8 cellular contexts compared by ENCODE assay signal in genomic region chr11:2532704-2533641, GRCh38.
DNase-seq lines count a peak whose midpoint lies in the region; ATAC-seq and TF ChIP-seq lines count a peak whose summit lies in the region.

No MANE protein-coding gene starts in this region.

- no peaks in the 10 kb centered on the region for H3K9me3 Mint-ChIP-seq in Calu3 (ENCODE audit: low read depth, unreplicated experiment)
- no peaks in the 10 kb centered on the region for H3K9me3 Mint-ChIP-seq in neural crest cell

- DNase-seq in Calu3, result peak; percentile 96
- peak; percentile 69 for DNase-seq in MG63
- peak; percentile 5 for DNase-seq in SHP77 treated with DMSO at 0.1 percent for 48 hours (lab: John Stamatoyannopoulos, UW)
- DNase-seq in activated effector memory CD4-positive, alpha-beta T cell treated with Interleukin-2 at 50 U/mL for 16 hours, result peak; percentile 80
- DNase-seq in foreskin fibroblast, result peak; percentile 75 to 94
- DNase-seq in neural crest cell (ENCODE audit: low read depth, low spot score), result peak; percentile 99
- peak; percentile 97 for DNase-seq in stimulated activated naive CD8-positive, alpha-beta T cell treated with anti-CD3 and anti-CD28 coated beads, Interleukin-15, Interleukin-2, amounts not matched to agents 100 U/mL and 50 U/mL, for 24 hours

- no peaks in the 10 kb centered on the region for H3K27me3 ChIP-seq in MG63

- H3K36me3 Mint-ChIP-seq in Calu3 (ENCODE audit: insufficient read depth, unreplicated experiment) (peaks cover 5% of the 10 kb centered on the region), neural crest cell (ENCODE audit: low read depth) (no peaks in the 10 kb centered on the region)

- BruUV-seq in Calu3 (replicated peaks; lab: Mats Ljungman, UMichigan), result no TSS peak

- peak; percentile 98 for TF ChIP-seq CTCF in Calu3 (IDR thresholded peaks at IDR 0.05; ENCODE audit: unreplicated experiment)
- TF ChIP-seq CTCF in foreskin fibroblast (IDR thresholded peaks at IDR 0.05; ENCODE audit: low read depth, low read length), result peak; percentile 95
- peak; percentile 100 for TF ChIP-seq CTCF in neural crest cell (conservative IDR thresholded peaks at IDR 0.05)

- peak; percentile 80 for ATAC-seq in GM21723 (IDR thresholded peaks at IDR 0.05; ENCODE audit: unreplicated experiment)
- peak; percentile 89 for ATAC-seq in stimulated activated naive CD8-positive, alpha-beta T cell treated with anti-CD3 and anti-CD28 coated beads, Interleukin-15, Interleukin-2, amounts not matched to agents 100 U/mL and 50 U/mL, for 24 hours

- H3K36me3 ChIP-seq in MG63, result no peaks in the 10 kb centered on the region

- H3K27me3 Mint-ChIP-seq in Calu3 (ENCODE audit: unreplicated experiment), result no peaks in the 10 kb centered on the region
- no peaks in the 10 kb centered on the region for H3K27me3 Mint-ChIP-seq in neural crest cell (ENCODE audit: low read depth)

- H3K4me3 ChIP-seq in MG63, result no peak overlapping the region
- peak overlapping the region in 1 of 2 donors; percentile 31 for H3K4me3 ChIP-seq in foreskin fibroblast (ENCODE audit: low read depth in 1 of 2, low read length in 2 of 2)

- H3K27ac Mint-ChIP-seq in Calu3 (ENCODE audit: unreplicated experiment) (peak overlapping the region; percentile 26), neural crest cell (ENCODE audit: unreplicated experiment) (peak overlapping the region; percentile 76)

- no peaks in the 10 kb centered on the region for H3K9me3 ChIP-seq in MG63

- peaks cover 15% of the 10 kb centered on the region for H3K4me1 Mint-ChIP-seq in Calu3 (ENCODE audit: low read depth, unreplicated experiment)
- H3K4me1 Mint-ChIP-seq in neural crest cell, result peaks cover 15% of the 10 kb centered on the region

- peak overlapping the region; percentile 39 for H3K4me3 Mint-ChIP-seq in Calu3 (ENCODE audit: low read depth, unreplicated experiment)
- peak overlapping the region; percentile 31 for H3K4me3 Mint-ChIP-seq in neural crest cell

- CTCF ChIA-PET in Calu3 (lab: Charles Lee), result interaction anchor here (0.8 to 4.4 kb wide), 12 partner anchors 106 to 559 kb away, joined by 3 to 100 read pairs (median 5); partner anchors contain the start of genes CDKN1C, NAP1L4 and PHLDA2

- intact Hi-C loops in Calu3 (cut with micrococcal nuclease; ENCODE audit: unreplicated experiment), result loop anchor here (1.0 to 10.0 kb wide), 4 partner anchors 162 to 489 kb away; partner anchors contain the start of gene KCNQ1OT1

Comparison
In these comparisons a context has a peak if more than half of its experiments do, and no peak if none do; other contexts are left out.
1. DNase-seq: peak in every context shown above with its lines; median percentile 99 in neural crest cell; 97 in stimulated activated naive CD8-positive, alpha-beta T cell treated with anti-CD3 and anti-CD28 coated beads, Interleukin-15, Interleukin-2, amounts not matched to agents 100 U/mL and 50 U/mL, for 24 hours; 96 in Calu3; 84 in foreskin fibroblast; 80 in activated effector memory CD4-positive, alpha-beta T cell treated with Interleukin-2 at 50 U/mL for 16 hours; 69 in MG63; 5 in SHP77 treated with DMSO at 0.1 percent for 48 hours.